Comparison of ENCODE assay signal across 1 cellular context in genomic region chr20:44109951-44110361, GRCh38.
TF ChIP-seq lines count a peak whose summit lies in the region.

No MANE protein-coding gene starts in this region.

TF ChIP-seq in H1, 55 proteins besides CTCF, POLR2A, EP300 and RAD21 (continued from another document):
- TF ChIP-seq PHF8 (conservative IDR thresholded peaks at IDR 0.05; ENCODE audit: low read depth, low read length) = no peak
- no peak for TF ChIP-seq SRF (IDR thresholded peaks at IDR 0.05; ENCODE audit: low read depth, low read length)
- TF ChIP-seq EZH2 (IDR thresholded peaks at IDR 0.05; ENCODE audit: low read depth, low read length, severe bottlenecking) = no peak
- TF ChIP-seq, protein P1, sequence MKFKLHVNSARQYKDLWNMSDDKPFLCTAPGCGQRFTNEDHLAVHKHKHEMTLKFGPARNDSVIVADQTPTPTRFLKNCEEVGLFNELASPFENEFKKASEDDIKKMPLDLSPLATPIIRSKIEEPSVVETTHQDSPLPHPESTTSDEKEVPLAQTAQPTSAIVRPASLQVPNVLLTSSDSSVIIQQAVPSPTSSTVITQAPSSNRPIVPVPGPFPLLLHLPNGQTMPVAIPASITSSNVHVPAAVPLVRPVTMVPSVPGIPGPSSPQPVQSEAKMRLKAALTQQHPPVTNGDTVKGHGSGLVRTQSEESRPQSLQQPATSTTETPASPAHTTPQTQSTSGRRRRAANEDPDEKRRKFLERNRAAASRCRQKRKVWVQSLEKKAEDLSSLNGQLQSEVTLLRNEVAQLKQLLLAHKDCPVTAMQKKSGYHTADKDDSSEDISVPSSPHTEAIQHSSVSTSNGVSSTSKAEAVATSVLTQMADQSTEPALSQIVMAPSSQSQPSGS (IDR thresholded peaks at IDR 0.05; ENCODE audit: low read length) = no peak
